Comparison of ENCODE assay signal across 18 cellular contexts in genomic region chr11:36278531-36279245, GRCh38. TPM values are rescaled to one million over a fixed set of nuclear protein-coding genes. Genes with fewer than 3 reads are reported as not detected.
A peak's percentile ranks its signal among the peaks of the same experiment; 100 is the strongest.
DNase-seq lines count a peak whose midpoint lies in the region; ATAC-seq and TF ChIP-seq lines count a peak whose summit lies in the region.
"Had no signal": no experiment of that assay in that cellular context is flagged by ENCODE, and none has a peak within 500 bp of the region (broad histone marks: within the 10 kb centered on the region; RNA-seq: fewer than 3 reads in every experiment).

No MANE protein-coding gene starts in this region.

- no peak overlapping the region for H3K18ac ChIP-seq in mesendoderm (ENCODE audit: low read length)

- DNase-seq in Ammon's horn (ENCODE audit: low spot score), result peak; percentile 37
- peak; percentile 76 for DNase-seq in LHCN-M2 (ENCODE audit: low read depth)
- peak; percentile 18 for DNase-seq in mesendoderm
- DNase-seq in tibial artery, result no peak
- no peak for DNase-seq in right cardiac atrium
- DNase-seq: activated CD4-positive, alpha-beta T cell treated with anti-CD3 and anti-CD28 coated beads, Interleukin-2, amount 50 U/mL, for 1 hour; activated T-cell treated with anti-CD3 and anti-CD28 coated beads, Interleukin-2, amount 50 U/mL, for 48 hours; hippocampal formation; Kasumi-1; left ventricle myocardium inferior; NCI-H187 treated with DMSO at 0.1 percent for 48 hours; NCI-H526; PC-3 had no signal

- no peak for ATAC-seq in HG03159 (IDR thresholded peaks at IDR 0.05; ENCODE audit: unreplicated experiment)
- ATAC-seq in right cardiac atrium, result no peak
- ATAC-seq in HG03469 (IDR thresholded peaks at IDR 0.05; ENCODE audit: unreplicated experiment), result no peak
- ATAC-seq: PC-3 had no signal

- H2BK120ac ChIP-seq in mesendoderm (ENCODE audit: low read depth, low read length), result no peak overlapping the region

- H2BK15ac ChIP-seq in mesendoderm (replicated peaks; ENCODE audit: low read depth), result no peak overlapping the region

- no peak for TF ChIP-seq CTCF in tibial artery (IDR thresholded peaks at IDR 0.05)

- peaks cover 5% of the 10 kb centered on the region for H3K4me1 ChIP-seq in ectodermal cell (ENCODE audit: control insufficient read depth, insufficient read depth, low read length)
- H3K4me1 ChIP-seq in mesendoderm (ENCODE audit: control insufficient read depth, low read depth, low read length), result no peaks in the 10 kb centered on the region
- H3K4me1 ChIP-seq in tibial artery, result no peaks in the 10 kb centered on the region
- peaks cover 1% of the 10 kb centered on the region for H3K4me1 ChIP-seq in right cardiac atrium (ENCODE audit: control insufficient read depth, insufficient read depth, low read length)
- H3K4me1 ChIP-seq: esophagus muscularis mucosa had no signal

- no peak overlapping the region for H3K56ac ChIP-seq in mesendoderm (ENCODE audit: low read length)

- H3K9ac ChIP-seq in mesendoderm (ENCODE audit: low read length), result no peak overlapping the region

- intact Hi-C loops in tibial artery (cut with DNase I; ENCODE audit: low total_unique reads), result no loop called here
- intact Hi-C loops in right cardiac atrium (cut with DNase I), result no loop called here

- H3K36me3 ChIP-seq in ectodermal cell (ENCODE audit: control insufficient read depth, insufficient read depth, low read length), result no peaks in the 10 kb centered on the region
- H3K36me3 ChIP-seq in mesendoderm (ENCODE audit: control insufficient read depth, insufficient read depth, low read length), result no peaks in the 10 kb centered on the region
- H3K36me3 ChIP-seq in tibial artery, result peaks cover 38 to 65% (median 44%) of the 10 kb centered on the region in 3 donors

- no peak overlapping the region for H3K23ac ChIP-seq in mesendoderm (ENCODE audit: low read length)

- H2AK5ac ChIP-seq in mesendoderm (ENCODE audit: low read length), result no peak overlapping the region

- H2BK5ac ChIP-seq in mesendoderm (ENCODE audit: low read length), result no peak overlapping the region

- H3K79me1 ChIP-seq in mesendoderm (ENCODE audit: low read length), result no peaks in the 10 kb centered on the region

- no peak overlapping the region for H3K4ac ChIP-seq in mesendoderm (ENCODE audit: low read depth, low read length)

- H4K5ac ChIP-seq in mesendoderm (ENCODE audit: low read length), result no peak overlapping the region

- no peak overlapping the region for H3K4me2 ChIP-seq in mesendoderm (ENCODE audit: low read length)

- H3K79me2 ChIP-seq in mesendoderm (ENCODE audit: control insufficient read depth, insufficient read depth, low read length), result no peaks in the 10 kb centered on the region

- H3K4me3 ChIP-seq in ectodermal cell (ENCODE audit: insufficient read depth, low read depth, low read length), result no peak overlapping the region
- no peak overlapping the region for H3K4me3 ChIP-seq in mesendoderm (ENCODE audit: low read length)
- H3K4me3 ChIP-seq in tibial artery, result no peak overlapping the region
- no peak overlapping the region for H3K4me3 ChIP-seq in right cardiac atrium (ENCODE audit: low read length)
- H3K4me3 ChIP-seq: esophagus muscularis mucosa, left ventricle myocardium inferior, SK-N-MC had no signal

- 71 to 79% methylated on average over 11 of the region's 11 CpGs for WGBS in ectodermal cell, 2 experiments
- WGBS in mesendoderm (ENCODE audit: extremely low coverage, insufficient coverage, low lambda C conversion rate), result no CpG with 5 or more reads among the region's 11 CpGs
- WGBS in right cardiac atrium, result 84% methylated on average over 11 of the region's 11 CpGs

- no peak overlapping the region for H4K8ac ChIP-seq in mesendoderm (ENCODE audit: low read depth, low read length)

- H3K27me3 ChIP-seq in ectodermal cell (ENCODE audit: control insufficient read depth, insufficient read depth, low read length, poor library complexity, severe bottlenecking) (no peaks in the 10 kb centered on the region), mesendoderm (ENCODE audit: insufficient read depth, low read length, poor library complexity) (no peaks in the 10 kb centered on the region), tibial artery (no peaks in the 10 kb centered on the region), right cardiac atrium (ENCODE audit: control insufficient read depth, insufficient read depth) (no peaks in the 10 kb centered on the region)
- H3K27me3 ChIP-seq: esophagus muscularis mucosa had no signal

- H3K27ac ChIP-seq in ectodermal cell (ENCODE audit: insufficient read depth, low read depth, low read length, poor library complexity, severe bottlenecking) (peak overlapping the region; percentile 40), mesendoderm (ENCODE audit: low read depth, low read length) (no peak overlapping the region), tibial artery (no peak overlapping the region), right cardiac atrium (ENCODE audit: low read length) (no peak overlapping the region)
- H3K27ac ChIP-seq: esophagus muscularis mucosa, left ventricle myocardium inferior, SK-N-MC had no signal

- H3K9me3 ChIP-seq in ectodermal cell (ENCODE audit: control insufficient read depth, low read length) (no peaks in the 10 kb centered on the region), tibial artery (no peaks in the 10 kb centered on the region), right cardiac atrium (ENCODE audit: control insufficient read depth, low read length) (no peaks in the 10 kb centered on the region)

RNA-seq across cellular contexts. Expression of gene COMMD9, which starts 10.5 kb away (rescaled TPM):
- 58.2 and 64.0 TPM in 2 replicates for total RNA-seq in LHCN-M2 (2014; rRNA removed)
- 95.0 TPM for polyA plus RNA-seq in LHCN-M2 (2012)
- polyA plus RNA-seq in ectodermal cell (2013, experiment 1 of 4), result 51.7 TPM
- 49.8 TPM for polyA plus RNA-seq in ectodermal cell (2013, experiment 2 of 4)
- 33.2 TPM for polyA plus RNA-seq in ectodermal cell (2013, experiment 3 of 4)
- 35.4 TPM for polyA plus RNA-seq in ectodermal cell (2013, experiment 4 of 4)
- 45.4 TPM for polyA plus RNA-seq in mesendoderm (2013, experiment 1 of 2)
- 39.6 TPM for polyA plus RNA-seq in mesendoderm (2013, experiment 2 of 2)
- 10 to 100 TPM; 35.8 to 51.8 (median 41.4) TPM for total RNA-seq in right cardiac atrium
- 35.2 TPM for polyA plus RNA-seq in right cardiac atrium

RNA-seq across cellular contexts. Expression of gene PRR5L, which starts 17.4 kb away (rescaled TPM):
- 19.3 and 22.8 TPM in 2 replicates for total RNA-seq in LHCN-M2 (2014; rRNA removed)
- 30.7 TPM for polyA plus RNA-seq in LHCN-M2 (2012)
- polyA plus RNA-seq in ectodermal cell (2013, experiment 1 of 4), result 13.5 TPM
- 15.4 TPM for polyA plus RNA-seq in ectodermal cell (2013, experiment 2 of 4)
- 13.3 TPM for polyA plus RNA-seq in ectodermal cell (2013, experiment 3 of 4)
- polyA plus RNA-seq in ectodermal cell (2013, experiment 4 of 4), result 12.6 TPM
- polyA plus RNA-seq in mesendoderm (2013, experiment 1 of 2), result 3.8 TPM
- 3.4 TPM for polyA plus RNA-seq in mesendoderm (2013, experiment 2 of 2)
- total RNA-seq in right cardiac atrium, result 1 to 10 TPM; 1.4 to 5.0 (median 2.6) TPM
- 0.52 TPM for polyA plus RNA-seq in right cardiac atrium

Comparison
In these comparisons a context has a peak if more than half of its experiments do, and no peak if none do; other contexts are left out.
1. DNase-seq: peak in Ammon's horn (single experiment), LHCN-M2 (single experiment) and mesendoderm (single experiment); none in tibial artery (0 of 2) and right cardiac atrium (0 of 3).